Comparison of ENCODE assay signal across 26 cellular contexts in the genomic region with DNA sequence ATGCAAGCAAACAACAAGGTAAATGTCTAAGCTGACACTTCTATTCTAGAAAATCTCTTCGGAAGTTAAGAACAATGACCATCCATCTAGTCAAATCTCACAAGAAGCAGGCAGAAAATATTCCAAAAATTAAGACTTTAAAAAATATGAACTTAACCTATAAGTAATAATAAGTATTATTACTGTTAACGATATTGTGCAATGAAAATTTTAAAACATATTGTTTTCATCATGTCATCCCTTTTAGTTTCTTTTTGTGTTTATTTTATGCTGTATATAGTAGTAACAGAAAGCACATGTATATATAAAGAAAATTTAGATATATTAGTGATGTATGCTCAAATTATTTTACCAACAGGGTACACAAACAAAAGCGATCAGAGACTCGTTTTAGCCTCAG.
"Had no signal": no experiment of that assay in that cellular context is flagged by ENCODE, and none has a peak within 500 bp of the region (broad histone marks: within the 10 kb centered on the region; RNA-seq: fewer than 3 reads in every experiment).

No MANE protein-coding gene starts in this region.

- H3K4me3 Mint-ChIP-seq: activated CD8-positive, alpha-beta T cell treated with anti-CD3 and anti-CD28 coated beads for 36 hours; activated T-cell treated with anti-CD3 and anti-CD28 coated beads, Interleukin-2, amount 50 U/mL, for 4 hours; central memory CD8-positive, alpha-beta T cell; dendritic cell treated with granulocyte-macrophage colony-stimulating factor and Interleukin-4, amounts not matched to agents 40 ng/mL and 50 ng/mL, for 4 days; endodermal cell; stimulated activated effector memory CD8-positive, alpha-beta T cell treated with anti-CD3 and anti-CD28 coated beads, Interleukin-12 subunit alpha, Interleukin-12 subunit beta, amount 100 ng/mL, for 72 hours had no signal

- ATAC-seq: activated CD8-positive, alpha-beta T cell treated with anti-CD3 and anti-CD28 coated beads for 36 hours; activated naive CD4-positive, alpha-beta T cell treated with anti-CD3 and anti-CD28 coated beads, Interleukin-2, amount 50 U/mL, for 72 hours; activated T-cell treated with anti-CD3 and anti-CD28 coated beads, Interleukin-2, amount 50 U/mL, for 4 hours; left cardiac atrium; left ventricle myocardium superior; sciatic nerve; stimulated activated effector memory CD8-positive, alpha-beta T cell treated with anti-CD3 and anti-CD28 coated beads, Interleukin-12 subunit alpha, Interleukin-12 subunit beta, amount 100 ng/mL, for 72 hours; stimulated activated naive CD8-positive, alpha-beta T cell treated with anti-CD3 and anti-CD28 coated beads, Interleukin-15, amount 100 ng/mL, for 72 hours; T-helper 17 cell had no signal

- H3K9me3 Mint-ChIP-seq: activated CD8-positive, alpha-beta T cell treated with anti-CD3 and anti-CD28 coated beads for 36 hours; activated naive CD4-positive, alpha-beta T cell treated with anti-CD3 and anti-CD28 coated beads, Interleukin-2, amount 50 U/mL, for 72 hours; activated T-cell treated with anti-CD3 and anti-CD28 coated beads, Interleukin-2, amount 50 U/mL, for 4 hours; activated T-helper 2 cell treated with anti-CD3 and anti-CD28 coated beads, Interferon-gamma antibody, Interleukin-2, Interleukin-4, amounts not matched to agents 10 μg/mL and 5 μg/mL and 100 μg/mL, durations not matched to agents 14 hours and 24 hours and 36 hours; central memory CD8-positive, alpha-beta T cell; dendritic cell treated with granulocyte-macrophage colony-stimulating factor and Interleukin-4, amounts not matched to agents 40 ng/mL and 50 ng/mL, for 4 days; endodermal cell; stimulated activated effector memory CD8-positive, alpha-beta T cell treated with anti-CD3 and anti-CD28 coated beads, Interleukin-12 subunit alpha, Interleukin-12 subunit beta, amount 100 ng/mL, for 72 hours; stimulated activated naive CD8-positive, alpha-beta T cell treated with anti-CD3 and anti-CD28 coated beads, Interleukin-15, amount 100 ng/mL, for 72 hours; type B pancreatic cell had no signal

- H3K27me3 Mint-ChIP-seq: progenitor cell of endocrine pancreas, type B pancreatic cell had no signal

- FAIRE-seq: bronchial epithelial cell, keratinocyte had no signal

- DNase-seq: activated CD4-positive, alpha-beta T cell treated with anti-CD3 and anti-CD28 coated beads, Interleukin-2, amount 50 U/mL, for 1 hour; activated CD4-positive, CD25-positive, alpha-beta regulatory T cell treated with anti-CD3 and anti-CD28 coated beads, Interleukin-2, amount 50 U/mL, for 72 hours; activated CD8-positive, alpha-beta T cell treated with anti-CD3 and anti-CD28 coated beads for 36 hours; activated naive CD4-positive, alpha-beta T cell; activated T-cell treated with anti-CD3 and anti-CD28 coated beads, Interleukin-2, amount 50 U/mL, for 4 hours; endodermal cell; esophagus squamous epithelium; foreskin melanocyte; left cardiac atrium; left ventricle myocardium superior; stimulated activated CD4-positive, alpha-beta T cell treated with anti-CD3 and anti-CD28 coated beads, Interleukin-4, amount 100 ng/mL, for 24 hours; stimulated activated naive CD8-positive, alpha-beta T cell treated with anti-CD3 and anti-CD28 coated beads, Interleukin-15, amount 100 ng/mL, for 72 hours; substantia nigra; T-helper 17 cell; T1000; uterus had no signal

- H3K36me3 Mint-ChIP-seq: stimulated activated effector memory CD8-positive, alpha-beta T cell treated with anti-CD3 and anti-CD28 coated beads, Interleukin-12 subunit alpha, Interleukin-12 subunit beta, amount 100 ng/mL, for 72 hours; type B pancreatic cell had no signal

- H3K27ac Mint-ChIP-seq: activated CD8-positive, alpha-beta T cell treated with anti-CD3 and anti-CD28 coated beads for 36 hours; activated naive CD4-positive, alpha-beta T cell treated with anti-CD3 and anti-CD28 coated beads, Interleukin-2, amount 50 U/mL, for 72 hours; activated T-helper 2 cell treated with anti-CD3 and anti-CD28 coated beads, Interferon-gamma antibody, Interleukin-2, Interleukin-4, amounts not matched to agents 10 μg/mL and 5 μg/mL and 100 μg/mL, durations not matched to agents 14 hours and 24 hours and 36 hours; dendritic cell treated with granulocyte-macrophage colony-stimulating factor and Interleukin-4, amounts not matched to agents 40 ng/mL and 50 ng/mL, for 4 days; endodermal cell; progenitor cell of endocrine pancreas; stimulated activated effector memory CD8-positive, alpha-beta T cell treated with anti-CD3 and anti-CD28 coated beads, Interleukin-12 subunit alpha, Interleukin-12 subunit beta, amount 100 ng/mL, for 72 hours; stimulated activated naive CD8-positive, alpha-beta T cell treated with anti-CD3 and anti-CD28 coated beads, Interleukin-15, amount 100 ng/mL, for 72 hours; type B pancreatic cell had no signal
